Comparison of ENCODE assay signal across 21 cellular contexts in genomic region chr3:853489-853888, GRCh38.
DNase-seq lines count a peak whose midpoint lies in the region; ATAC-seq, FAIRE-seq and TF ChIP-seq lines count a peak whose summit lies in the region.
"Had no signal": no experiment of that assay in that cellular context is flagged by ENCODE, and none has a peak within 500 bp of the region (broad histone marks: within the 10 kb centered on the region; RNA-seq: fewer than 3 reads in every experiment).

No MANE protein-coding gene starts in this region.

- intact Hi-C loops in GM12878 (cut with micrococcal nuclease; ENCODE audit: unreplicated experiment) (loop anchor here (2.0 kb wide), 1 partner anchor 441 kb away; no protein-coding TSS in a partner anchor), heart right ventricle (cut with DNase I) (no loop called here)

- in situ Hi-C loops in GM12878 (cut with MboI): loop anchor here (10.0 kb wide), 1 partner anchor 439 kb away; no protein-coding TSS in a partner anchor

- no peak for TF ChIP-seq CTCF in GM12878 (IDR thresholded peaks at IDR 0.05 in 2 of 3, conservative IDR thresholded peaks at IDR 0.05 in 1 of 3; ENCODE audit: control insufficient read depth in 2 of 3, extremely low read depth in 1 of 3, insufficient read depth in 1 of 3, low read depth in 3 of 3, low read length in 3 of 3)
- no peak for TF ChIP-seq CTCF in heart right ventricle (IDR thresholded peaks at IDR 0.05)
- no peak for TF ChIP-seq CTCF in MM.1S (IDR thresholded peaks at IDR 0.05; ENCODE audit: low read length)
- no peak for TF ChIP-seq CTCF in chondrocyte (IDR thresholded peaks at IDR 0.05)

- H2AFZ ChIP-seq in GM12878 (ENCODE audit: control insufficient read depth, low read depth, low read length): no peak overlapping the region
- H2AFZ ChIP-seq in MM.1S (ENCODE audit: low read length): no peak overlapping the region
- H2AFZ ChIP-seq: GM23248 had no signal

- H3K36me3 ChIP-seq in GM12878 (ENCODE audit: control insufficient read depth in 2 of 2, insufficient read depth in 2 of 2, low read length in 1 of 2): no peaks in the 10 kb centered on the region
- no peaks in the 10 kb centered on the region for H3K36me3 ChIP-seq in heart right ventricle
- H3K36me3 ChIP-seq in MM.1S (replicated peaks; ENCODE audit: insufficient read depth, low read length): no peaks in the 10 kb centered on the region
- H3K36me3 ChIP-seq: BE2C had no signal

- no peak overlapping the region for H3K4me3 Mint-ChIP-seq in chondrocyte (ENCODE audit: unreplicated experiment)
- H3K4me3 Mint-ChIP-seq: CD4-positive, alpha-beta T cell; IgD-negative memory B cell had no signal

- H3K4me3 ChIP-seq in GM12878: no peak overlapping the region
- H3K4me3 ChIP-seq in heart right ventricle: no peak overlapping the region
- no peak overlapping the region for H3K4me3 ChIP-seq in MM.1S (ENCODE audit: low read length)
- H3K4me3 ChIP-seq: GM23248 had no signal

- H3K9ac ChIP-seq in GM12878 (ENCODE audit: control insufficient read depth, insufficient read depth, low read length) (no peak overlapping the region), MM.1S (ENCODE audit: low read length) (no peak overlapping the region)
- H3K9ac ChIP-seq: GM23248 had no signal

- H3F3A ChIP-seq in MM.1S (ENCODE audit: insufficient read depth, low read length): no peaks in the 10 kb centered on the region

- no TSS peak for BruUV-seq in GM12878 (replicated peaks; lab: Mats Ljungman, UMichigan)

- FAIRE-seq in GM12878 (lab: Jason Lieb, UNC): peak; percentile 54
- FAIRE-seq: A204.1, D721Med, G401.6, HepG2 had no signal

- H3K36me3 Mint-ChIP-seq in chondrocyte (ENCODE audit: low read depth): no peaks in the 10 kb centered on the region
- H3K36me3 Mint-ChIP-seq: IgD-negative memory B cell had no signal

- 25% methylated on average over 5 of the region's 5 CpGs for WGBS in GM12878 (ENCODE audit: insufficient coverage, insufficient replicate concordance, low lambda C conversion rate, missing lambda C conversion rate)
- WGBS in heart right ventricle, 2 donors: 76 to 77% methylated on average over 5 of the region's 5 CpGs

- no peak overlapping the region for H3K27ac Mint-ChIP-seq in chondrocyte (ENCODE audit: unreplicated experiment)
- H3K27ac Mint-ChIP-seq: CD4-positive, alpha-beta T cell; IgD-negative memory B cell had no signal

- no peaks in the 10 kb centered on the region for H4K20me1 ChIP-seq in GM12878 (ENCODE audit: control insufficient read depth, insufficient read depth)
- no peaks in the 10 kb centered on the region for H4K20me1 ChIP-seq in MM.1S (ENCODE audit: insufficient read depth, low read length)

- H3K27me3 Mint-ChIP-seq in chondrocyte (ENCODE audit: low read depth): no peaks in the 10 kb centered on the region
- H3K27me3 Mint-ChIP-seq: CD4-positive, alpha-beta T cell; IgD-negative memory B cell had no signal

- no peak overlapping the region for H3K27ac ChIP-seq in GM12878 (ENCODE audit: control insufficient read depth, insufficient read depth)
- no peak overlapping the region for H3K27ac ChIP-seq in heart right ventricle
- H3K27ac ChIP-seq in MM.1S (ENCODE audit: low read length): no peak overlapping the region
- H3K27ac ChIP-seq: GM23248 had no signal

- SMC1A ChIA-PET in GM12878 (lab: Charles Lee; ENCODE audit: uncharacterized antibody, unreplicated experiment): no interaction called here

- no peak for TF ChIP-seq EP300 in GM12878 (IDR thresholded peaks at IDR 0.05; ENCODE audit: borderline replicate concordance in 1 of 2, control insufficient read depth in 1 of 2, low read depth in 2 of 2, low read length in 2 of 2)

- no peaks in the 10 kb centered on the region for H3K9me2 ChIP-seq in MM.1S (replicated peaks; ENCODE audit: insufficient read depth, low read length)

- no peak for TF ChIP-seq RAD21 in GM12878 (IDR thresholded peaks at IDR 0.05; ENCODE audit: insufficient read depth, low read depth, low read length)

- H3K4me2 ChIP-seq in GM12878 (ENCODE audit: control insufficient read depth, insufficient read depth) (no peak overlapping the region), MM.1S (ENCODE audit: low read depth, low read length) (no peak overlapping the region)

- RAD21 ChIA-PET in GM12878 (lab: Charles Lee; ENCODE audit: unreplicated experiment): interaction anchor here (0.6 kb wide), 1 partner anchor 222 kb away, joined by 3 read pairs; no protein-coding TSS in a partner anchor

- DNase-seq in GM12878 (ENCODE audit: low read depth, low spot score): no peak
- DNase-seq in heart right ventricle: no peak
- DNase-seq in MM.1S: no peak
- no peak for DNase-seq in chondrocyte (ENCODE audit: low spot score)
- DNase-seq: ACHN; BE2C; C1 segment of cervical spinal cord; Caco-2; CD4-positive, alpha-beta T cell; GM23248; HCEC 1CT; Karpas-422; KBM-7 had no signal

- H3K79me2 ChIP-seq in GM12878 (ENCODE audit: control insufficient read depth, insufficient read depth, low read length) (no peaks in the 10 kb centered on the region), MM.1S (ENCODE audit: low read length) (no peaks in the 10 kb centered on the region)

- ATAC-seq in GM18511 (IDR thresholded peaks at IDR 0.05; ENCODE audit: unreplicated experiment): peak; percentile 63
- ATAC-seq in HG03432 (IDR thresholded peaks at IDR 0.05; ENCODE audit: unreplicated experiment): peak; percentile 41
- ATAC-seq in GM12878: peak; percentile 55
- ATAC-seq in HG03108 (IDR thresholded peaks at IDR 0.05; ENCODE audit: unreplicated experiment): no peak
- no peak for ATAC-seq in heart right ventricle
- ATAC-seq: HepG2 had no signal

- H3K27me3 ChIP-seq in GM12878 (replicated peaks in 1 of 2; ENCODE audit: control insufficient read depth in 2 of 2, insufficient read depth in 2 of 2, low read length in 1 of 2): no peaks in the 10 kb centered on the region
- no peaks in the 10 kb centered on the region for H3K27me3 ChIP-seq in heart right ventricle
- H3K27me3 ChIP-seq in MM.1S (replicated peaks; ENCODE audit: insufficient read depth, low read length): no peaks in the 10 kb centered on the region
- H3K27me3 ChIP-seq: BE2C had no signal

- POLR2A ChIA-PET in GM12878 (lab: Charles Lee): no interaction called here

- H3K9me3 Mint-ChIP-seq in chondrocyte (ENCODE audit: low read depth): peaks cover 18% of the 10 kb centered on the region
- H3K9me3 Mint-ChIP-seq: CD4-positive, alpha-beta T cell had no signal

- H3K4me1 Mint-ChIP-seq in chondrocyte (ENCODE audit: low read depth): no peaks in the 10 kb centered on the region
- H3K4me1 Mint-ChIP-seq: IgD-negative memory B cell had no signal

- H3K9me3 ChIP-seq in GM12878 (replicated peaks; ENCODE audit: control insufficient read depth, insufficient read depth, low read length) (no peaks in the 10 kb centered on the region), heart right ventricle (peaks cover 0 to 24% (median 0%) of the 10 kb centered on the region in 11 donors), MM.1S (replicated peaks; ENCODE audit: insufficient read depth, low read length) (no peaks in the 10 kb centered on the region)
- H3K9me3 ChIP-seq: BE2C, Caco-2 had no signal

- CTCF ChIA-PET in GM12878 (lab: Yijun Ruan, JAX): interaction anchor here (3.1 kb wide), 1 partner anchor 220 kb away, joined by 12 read pairs; no protein-coding TSS in a partner anchor

- TF ChIP-seq POLR2A in GM12878 (IDR thresholded peaks at IDR 0.05; ENCODE audit: low read depth, low read length): no peak

- H3K4me1 ChIP-seq in GM12878 (ENCODE audit: control insufficient read depth, insufficient read depth, low read length): no peaks in the 10 kb centered on the region
- H3K4me1 ChIP-seq in heart right ventricle: no peaks in the 10 kb centered on the region
- no peaks in the 10 kb centered on the region for H3K4me1 ChIP-seq in MM.1S (ENCODE audit: low read length)
- H3K4me1 ChIP-seq: BE2C, Caco-2 had no signal

TF ChIP-seq in GM12878, 131 proteins besides CTCF, POLR2A, EP300 and RAD21:
- TF ChIP-seq MTA2 (IDR thresholded peaks at IDR 0.05; ENCODE audit: low read depth) (peak; percentile 26; the same call in 1 of the 2 replicates), IKZF2 (IDR thresholded peaks at IDR 0.05) (0 out of 4 replicates have a peak, but pooled peaks of 1 of the 2 experiments have one; percentile 25), IKZF1 (conservative IDR thresholded peaks at IDR 0.05) (0 out of 2 replicates have a peak, but pooled peaks have one; percentile 16), TBL1XR1 (IDR thresholded peaks at IDR 0.05; ENCODE audit: low read depth, low read length) (no peak), NR2F1 (conservative IDR thresholded peaks at IDR 0.05) (peak; percentile 41)
- TF ChIP-seq, protein P1, sequence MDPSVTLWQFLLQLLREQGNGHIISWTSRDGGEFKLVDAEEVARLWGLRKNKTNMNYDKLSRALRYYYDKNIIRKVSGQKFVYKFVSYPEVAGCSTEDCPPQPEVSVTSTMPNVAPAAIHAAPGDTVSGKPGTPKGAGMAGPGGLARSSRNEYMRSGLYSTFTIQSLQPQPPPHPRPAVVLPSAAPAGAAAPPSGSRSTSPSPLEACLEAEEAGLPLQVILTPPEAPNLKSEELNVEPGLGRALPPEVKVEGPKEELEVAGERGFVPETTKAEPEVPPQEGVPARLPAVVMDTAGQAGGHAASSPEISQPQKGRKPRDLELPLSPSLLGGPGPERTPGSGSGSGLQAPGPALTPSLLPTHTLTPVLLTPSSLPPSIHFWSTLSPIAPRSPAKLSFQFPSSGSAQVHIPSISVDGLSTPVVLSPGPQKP (IDR thresholded peaks at IDR 0.05; ENCODE audit: low read depth, low read length): no peak
- TF ChIP-seq, protein P2, sequence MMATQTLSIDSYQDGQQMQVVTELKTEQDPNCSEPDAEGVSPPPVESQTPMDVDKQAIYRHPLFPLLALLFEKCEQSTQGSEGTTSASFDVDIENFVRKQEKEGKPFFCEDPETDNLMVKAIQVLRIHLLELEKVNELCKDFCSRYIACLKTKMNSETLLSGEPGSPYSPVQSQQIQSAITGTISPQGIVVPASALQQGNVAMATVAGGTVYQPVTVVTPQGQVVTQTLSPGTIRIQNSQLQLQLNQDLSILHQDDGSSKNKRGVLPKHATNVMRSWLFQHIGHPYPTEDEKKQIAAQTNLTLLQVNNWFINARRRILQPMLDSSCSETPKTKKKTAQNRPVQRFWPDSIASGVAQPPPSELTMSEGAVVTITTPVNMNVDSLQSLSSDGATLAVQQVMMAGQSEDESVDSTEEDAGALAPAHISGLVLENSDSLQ (IDR thresholded peaks at IDR 0.05): peak; percentile 23; the same call in 1 of the 2 replicates

Comparison
In these comparisons a context has a peak if more than half of its experiments do, and no peak if none do; other contexts are left out.
1. ATAC-seq: peak in GM18511 (single experiment), HG03432 (single experiment) and GM12878 (single experiment); none in HG03108 (single experiment) and heart right ventricle (0 of 8).